Comparison of ENCODE assay signal across 8 cellular contexts in the genomic region with DNA sequence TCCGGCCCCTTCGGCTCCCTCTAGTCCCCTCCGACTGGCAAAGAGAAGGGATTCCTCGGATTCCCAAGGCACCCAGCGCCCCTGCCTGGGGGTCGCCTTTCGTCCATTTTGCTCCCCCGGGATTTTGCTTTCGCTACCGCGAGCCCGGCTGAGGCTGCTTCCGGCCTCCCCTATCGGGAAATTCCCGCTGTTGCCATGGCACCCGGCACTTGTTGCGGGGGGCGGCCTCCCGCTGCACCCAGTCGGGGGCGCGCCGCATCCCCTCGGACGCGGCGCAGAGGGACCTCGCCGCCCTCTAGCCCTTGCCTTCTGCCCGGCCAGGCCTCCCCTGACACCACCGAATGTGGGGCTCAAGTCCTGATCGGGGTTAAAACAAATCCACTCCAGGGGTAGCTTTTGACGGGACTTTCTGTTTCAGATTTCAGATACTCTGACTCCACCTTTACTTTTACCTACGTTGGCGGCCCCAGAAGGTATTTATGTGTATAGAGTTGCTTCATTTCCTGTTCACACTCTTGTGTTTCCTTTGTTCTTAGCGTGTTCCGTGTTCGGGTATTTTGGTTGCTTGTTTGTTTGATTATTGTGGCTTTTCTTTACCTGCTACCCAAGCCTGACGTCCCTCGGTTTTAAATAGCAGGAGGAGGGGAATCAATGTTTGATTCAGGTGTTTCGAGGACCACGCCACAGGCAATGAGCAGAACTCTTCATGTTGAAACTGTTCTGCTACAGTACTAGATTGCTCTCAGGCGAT. TPM values are rescaled to one million over a fixed set of nuclear protein-coding genes. Genes with fewer than 3 reads are reported as not detected.
A peak's percentile ranks its signal among the peaks of the same experiment; 100 is the strongest.
DNase-seq lines count a peak whose midpoint lies in the region; ATAC-seq lines count a peak whose summit lies in the region.

No MANE protein-coding gene starts in this region.

- H3K36me3 Mint-ChIP-seq in activated CD8-positive, alpha-beta memory T cell treated with anti-CD3 and anti-CD28 coated beads, Interleukin-2, amount 10 ng/mL, durations not matched to agents 7 days and 5 days, result peaks cover 36% of the 10 kb centered on the region
- H3K36me3 Mint-ChIP-seq in stimulated activated memory B cell treated with anti-CD40 and anti-IgM and Interleukin-4, amounts not matched to agents 10 μg/mL and 1 μg/mL and 100 μg/mL, for 72 hours, result no peaks in the 10 kb centered on the region

- ATAC-seq in GM18508 (IDR thresholded peaks at IDR 0.05; ENCODE audit: insufficient read depth, unreplicated experiment) (peak; percentile 65), HG02973 (IDR thresholded peaks at IDR 0.05; ENCODE audit: unreplicated experiment) (peak; percentile 83)
- peak; percentile 69 for ATAC-seq in activated CD8-positive, alpha-beta memory T cell treated with anti-CD3 and anti-CD28 coated beads, Interleukin-2, amount 10 ng/mL, durations not matched to agents 7 days and 5 days
- peak; percentile 91 for ATAC-seq in stimulated activated memory B cell treated with anti-CD40 and anti-IgM and Interleukin-4, amounts not matched to agents 10 μg/mL and 1 μg/mL and 100 μg/mL, for 72 hours

- H3K9me3 Mint-ChIP-seq in activated CD8-positive, alpha-beta memory T cell treated with anti-CD3 and anti-CD28 coated beads, Interleukin-2, amount 10 ng/mL, durations not matched to agents 7 days and 5 days (ENCODE audit: low read depth), result no peaks in the 10 kb centered on the region
- no peaks in the 10 kb centered on the region for H3K9me3 Mint-ChIP-seq in stimulated activated memory B cell treated with anti-CD40 and anti-IgM and Interleukin-4, amounts not matched to agents 10 μg/mL and 1 μg/mL and 100 μg/mL, for 72 hours

- peak overlapping the region; percentile 100 for H3K27ac Mint-ChIP-seq in activated CD8-positive, alpha-beta memory T cell treated with anti-CD3 and anti-CD28 coated beads, Interleukin-2, amount 10 ng/mL, durations not matched to agents 7 days and 5 days
- peak overlapping the region; percentile 99 for H3K27ac Mint-ChIP-seq in stimulated activated memory B cell treated with anti-CD40 and anti-IgM and Interleukin-4, amounts not matched to agents 10 μg/mL and 1 μg/mL and 100 μg/mL, for 72 hours

- no peaks in the 10 kb centered on the region for H3K27me3 Mint-ChIP-seq in activated CD8-positive, alpha-beta memory T cell treated with anti-CD3 and anti-CD28 coated beads, Interleukin-2, amount 10 ng/mL, durations not matched to agents 7 days and 5 days
- no peaks in the 10 kb centered on the region for H3K27me3 Mint-ChIP-seq in stimulated activated memory B cell treated with anti-CD40 and anti-IgM and Interleukin-4, amounts not matched to agents 10 μg/mL and 1 μg/mL and 100 μg/mL, for 72 hours

- H3K27ac ChIP-seq in epithelial cell of prostate, result peak overlapping the region; percentile 87

- DNase-seq in 8988T (peak; percentile 38), NCI-H524 (lab: John Stamatoyannopoulos, UW) (peak; percentile 49 to 83), epithelial cell of prostate (ENCODE audit: low read depth, low spot score) (peak; percentile 18), myocyte (ENCODE audit: low read depth) (peak; percentile 62)
- peak; percentile 91 for DNase-seq in activated CD8-positive, alpha-beta memory T cell treated with anti-CD3 and anti-CD28 coated beads, Interleukin-2, amount 10 ng/mL, durations not matched to agents 7 days and 5 days

- H3K4me1 Mint-ChIP-seq in activated CD8-positive, alpha-beta memory T cell treated with anti-CD3 and anti-CD28 coated beads, Interleukin-2, amount 10 ng/mL, durations not matched to agents 7 days and 5 days, result peaks cover 44% of the 10 kb centered on the region
- peaks cover 37% of the 10 kb centered on the region for H3K4me1 Mint-ChIP-seq in stimulated activated memory B cell treated with anti-CD40 and anti-IgM and Interleukin-4, amounts not matched to agents 10 μg/mL and 1 μg/mL and 100 μg/mL, for 72 hours

- H3K4me3 Mint-ChIP-seq in activated CD8-positive, alpha-beta memory T cell treated with anti-CD3 and anti-CD28 coated beads, Interleukin-2, amount 10 ng/mL, durations not matched to agents 7 days and 5 days, result peak overlapping the region; percentile 100
- peak overlapping the region; percentile 99 for H3K4me3 Mint-ChIP-seq in stimulated activated memory B cell treated with anti-CD40 and anti-IgM and Interleukin-4, amounts not matched to agents 10 μg/mL and 1 μg/mL and 100 μg/mL, for 72 hours

- CTCF ChIA-PET in activated CD8-positive, alpha-beta memory T cell treated with anti-CD3 and anti-CD28 coated beads, Interleukin-2, amount 10 ng/mL, durations not matched to agents 7 days and 5 days (lab: Charles Lee), result interaction anchor here (0.8 to 1.9 kb wide), 4 partner anchors 77 to 227 kb away, joined by 3 to 5 read pairs (median 3); a partner anchor contains a TSS

RNA-seq across cellular contexts. Expression of a gene that starts 1.4 kb away (rescaled TPM):
- 100 to 1,000 TPM in 1 of 2 experiments, 10 to 100 TPM in 1; 79.8 to 128 TPM for total RNA-seq in activated CD8-positive, alpha-beta memory T cell treated with anti-CD3 and anti-CD28 coated beads, Interleukin-2, amount 10 ng/mL, durations not matched to agents 7 days and 5 days
- 3.8 and 8.5 TPM in 2 replicates for total RNA-seq in myocyte
- 12.8 TPM for polyA plus RNA-seq in myocyte (2012)

Comparison
In these comparisons a context has a peak if more than half of its experiments do, and no peak if none do; other contexts are left out.
1. Peak in every context shown above with its lines: DNase-seq, ATAC-seq and H3K27ac ChIP-seq.
2. DNase-seq: peak in every context shown above with its lines; median percentile 91 in activated CD8-positive, alpha-beta memory T cell treated with anti-CD3 and anti-CD28 coated beads, Interleukin-2, amount 10 ng/mL, durations not matched to agents 7 days and 5 days; 66 in NCI-H524; 62 in myocyte; 38 in 8988T; 18 in epithelial cell of prostate.